9 cellular contexts compared by ENCODE assay signal in the genomic region with DNA sequence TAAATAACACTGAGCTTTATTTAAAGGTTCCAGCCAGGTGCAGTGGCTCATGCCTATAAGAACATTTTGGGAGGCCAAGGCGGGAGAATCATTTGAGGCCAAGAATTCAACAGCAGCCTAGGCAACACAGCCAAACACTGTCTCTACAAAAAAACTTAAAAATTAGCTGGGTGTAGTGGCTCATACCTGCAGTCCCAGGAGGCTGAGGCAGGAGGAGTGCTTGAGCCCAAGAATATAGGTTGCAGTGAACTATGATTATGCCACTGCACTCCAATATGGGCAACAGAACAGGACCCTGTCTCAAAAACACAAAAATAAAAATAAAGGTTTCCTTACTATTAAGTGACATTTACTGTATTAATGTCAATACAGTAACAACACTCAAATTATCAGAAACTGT. TPM values are rescaled to one million over a fixed set of nuclear protein-coding genes. Genes with fewer than 3 reads are reported as not detected.
DNase-seq lines count a peak whose midpoint lies in the region; ATAC-seq and TF ChIP-seq lines count a peak whose summit lies in the region.
"Had no signal": no experiment of that assay in that cellular context is flagged by ENCODE, and none has a peak within 500 bp of the region (broad histone marks: within the 10 kb centered on the region; RNA-seq: fewer than 3 reads in every experiment).

No MANE protein-coding gene starts in this region.

- no peaks in the 10 kb centered on the region for H3K27me3 Mint-ChIP-seq in activated CD8-positive, alpha-beta T cell treated with anti-CD3 and anti-CD28 coated beads for 36 hours

- ATAC-seq in activated CD8-positive, alpha-beta T cell treated with anti-CD3 and anti-CD28 coated beads for 36 hours = no peak
- ATAC-seq in GM19324 (IDR thresholded peaks at IDR 0.05; ENCODE audit: low FRiP score, unreplicated experiment) (no peak), GM19351 (IDR thresholded peaks at IDR 0.05; ENCODE audit: unreplicated experiment) (no peak)

- no peak overlapping the region for H3K27ac Mint-ChIP-seq in activated CD8-positive, alpha-beta T cell treated with anti-CD3 and anti-CD28 coated beads for 36 hours

- H3K9me3 ChIP-seq in thyroid gland = no peaks in the 10 kb centered on the region
- H3K9me3 ChIP-seq: ascending aorta had no signal

- no peak overlapping the region for H3K27ac ChIP-seq in thyroid gland

- H3K4me1 Mint-ChIP-seq in activated CD8-positive, alpha-beta T cell treated with anti-CD3 and anti-CD28 coated beads for 36 hours (ENCODE audit: low read depth) = peaks cover 40% of the 10 kb centered on the region

- no peaks in the 10 kb centered on the region for H3K27me3 ChIP-seq in thyroid gland
- H3K27me3 ChIP-seq: ascending aorta had no signal

- POLR2A ChIA-PET in activated CD8-positive, alpha-beta T cell treated with anti-CD3 and anti-CD28 coated beads for 36 hours (lab: Charles Lee) = interaction anchor here (0.8 to 13.2 kb wide), 4 partner anchors 28 to 122 kb away, joined by 3 to 189 read pairs (median 4); a partner anchor contains a TSS

- no peak overlapping the region for H3K4me3 ChIP-seq in thyroid gland (replicated peaks in 1 of 3)

- TF ChIP-seq CTCF in activated CD8-positive, alpha-beta T cell treated with anti-CD3 and anti-CD28 coated beads for 36 hours (IDR thresholded peaks at IDR 0.05) = no peak
- TF ChIP-seq CTCF in thyroid gland (IDR thresholded peaks at IDR 0.05) = no peak

- DNase-seq in Daoy (ENCODE audit: low read depth) (peak; percentile 29), LHCN-M2 (ENCODE audit: low read depth) (peak; percentile 18), islet precursor cell (peak; percentile 58), thyroid gland (no peak), iPS-NIHi7 (ENCODE audit: extremely low spot score) (no peak)
- DNase-seq in activated CD8-positive, alpha-beta T cell treated with anti-CD3 and anti-CD28 coated beads for 36 hours = peak; percentile 57

- H3K36me3 Mint-ChIP-seq in activated CD8-positive, alpha-beta T cell treated with anti-CD3 and anti-CD28 coated beads for 36 hours (ENCODE audit: low read depth) = peaks cover 16% of the 10 kb centered on the region

- TF ChIP-seq POLR2A in thyroid gland (IDR thresholded peaks at IDR 0.05) = no peak

- CTCF ChIA-PET in activated CD8-positive, alpha-beta T cell treated with anti-CD3 and anti-CD28 coated beads for 36 hours (lab: Charles Lee) = interaction anchor here (0.6 to 2.0 kb wide), 4 partner anchors 38 to 236 kb away, joined by 3 to 12 read pairs (median 4); no protein-coding TSS in a partner anchor

- 96 to 100% methylated on average over 1 of the region's 1 CpG for WGBS in thyroid gland, 2 donors

- H3K9me3 Mint-ChIP-seq in activated CD8-positive, alpha-beta T cell treated with anti-CD3 and anti-CD28 coated beads for 36 hours = no peaks in the 10 kb centered on the region

- no peaks in the 10 kb centered on the region for H3K36me3 ChIP-seq in thyroid gland
- H3K36me3 ChIP-seq: ascending aorta had no signal

- intact Hi-C loops in activated CD8-positive, alpha-beta T cell treated with anti-CD3 and anti-CD28 coated beads for 36 hours (cut with micrococcal nuclease) = loop anchor here (5.0 kb wide), 2 partner anchors 123 to 237 kb away; no protein-coding TSS in a partner anchor
- intact Hi-C loops in thyroid gland (cut with DNase I) = loop anchor here (5.0 to 10.0 kb wide), 2 partner anchors 97 to 234 kb away; a partner anchor contains a TSS

- H3K4me1 ChIP-seq in thyroid gland = peaks cover 10 to 18% of the 10 kb centered on the region in 2 donors

- peak overlapping the region; percentile 98 for H3K4me3 Mint-ChIP-seq in activated CD8-positive, alpha-beta T cell treated with anti-CD3 and anti-CD28 coated beads for 36 hours

RNA-seq across cellular contexts. Expression of a gene that starts 2.1 kb away (rescaled TPM):
- 54.5 and 55.2 TPM in 2 replicates for total RNA-seq in Daoy (2014; rRNA removed; shearing (Covaris generic))
- total RNA-seq in LHCN-M2 (2014; rRNA removed) (32.5 and 43.7 TPM in 2 replicates), thyroid gland (10 to 100 TPM; 15.4 to 25.4 (median 18.4) TPM)
- 34.1 TPM for polyA plus RNA-seq in LHCN-M2 (2012)
- 10 to 100 TPM; 21.3 to 23.0 TPM for total RNA-seq in activated CD8-positive, alpha-beta T cell treated with anti-CD3 and anti-CD28 coated beads for 36 hours

RNA-seq across cellular contexts. Expression of a gene that starts 7.6 kb away (rescaled TPM):
- not detected in 2 replicates for total RNA-seq in Daoy (2014; rRNA removed; shearing (Covaris generic))
- total RNA-seq in LHCN-M2 (2014; rRNA removed) = not detected in 2 replicates
- polyA plus RNA-seq in LHCN-M2 (2012) = not detected
- not detected for total RNA-seq in activated CD8-positive, alpha-beta T cell treated with anti-CD3 and anti-CD28 coated beads for 36 hours
- total RNA-seq in thyroid gland = not detected
- total RNA-seq: ascending aorta had no signal

RNA-seq across cellular contexts. Expression of a gene that starts 27.8 kb away (rescaled TPM):
- total RNA-seq in Daoy (2014; rRNA removed; shearing (Covaris generic)) = 3.9 and 9.1 TPM in 2 replicates
- total RNA-seq in LHCN-M2 (2014; rRNA removed) (8.5 and 8.7 TPM in 2 replicates), thyroid gland (10 to 100 TPM in 2 of 4 donors, 1 to 10 TPM in 2; 5.5 to 13.5 (median 11.6) TPM)
- polyA plus RNA-seq in LHCN-M2 (2012) = 6.8 TPM
- total RNA-seq in activated CD8-positive, alpha-beta T cell treated with anti-CD3 and anti-CD28 coated beads for 36 hours = 10 to 100 TPM; 22.0 to 23.3 TPM

RNA-seq across cellular contexts. Expression of a gene that starts 48.7 kb away (rescaled TPM):
- total RNA-seq in Daoy (2014; rRNA removed; shearing (Covaris generic)) = 6.4 and 8.8 TPM in 2 replicates
- total RNA-seq in LHCN-M2 (2014; rRNA removed) (1.6 and 3.0 TPM in 2 replicates), thyroid gland (1 to 10 TPM; 1.3 to 3.5 (median 1.8) TPM)
- 1.6 TPM for polyA plus RNA-seq in LHCN-M2 (2012)
- total RNA-seq in activated CD8-positive, alpha-beta T cell treated with anti-CD3 and anti-CD28 coated beads for 36 hours = not detected
- total RNA-seq: ascending aorta had no signal

Comparison
In these comparisons a context has a peak if more than half of its experiments do, and no peak if none do; other contexts are left out.
1. DNase-seq: peak in Daoy (single experiment), LHCN-M2 (single experiment), activated CD8-positive, alpha-beta T cell treated with anti-CD3 and anti-CD28 coated beads for 36 hours (single experiment) and islet precursor cell (single experiment); none in thyroid gland (0 of 2) and iPS-NIHi7 (single experiment).